In genomic region chr9:4788703-4789102, GRCh38 we compare ENCODE assay signal across 1 cellular context.
TF ChIP-seq lines count a peak whose summit lies in the region.

No MANE protein-coding gene starts in this region.

TF ChIP-seq in SK-N-SH, 30 proteins besides CTCF, POLR2A, EP300 and RAD21 (continued from another document):
- TF ChIP-seq REST (IDR thresholded peaks at IDR 0.05; ENCODE audit: low read depth, low read length) (no peak), MAX (IDR thresholded peaks at IDR 0.05; ENCODE audit: low read depth) (no peak), TAF1 (IDR thresholded peaks at IDR 0.05; ENCODE audit: borderline replicate concordance, low read depth, low read length) (no peak), FOSL2 (IDR thresholded peaks at IDR 0.05; ENCODE audit: borderline replicate concordance, low read depth) (no peak), GATA2 (CRISPR knock-in tag; IDR thresholded peaks at IDR 0.05) (no peak), MEF2A (IDR thresholded peaks at IDR 0.05; ENCODE audit: borderline replicate concordance, low read depth) (no peak), NFIC (IDR thresholded peaks at IDR 0.05; ENCODE audit: borderline replicate concordance) (no peak)
- TF ChIP-seq, protein P1, sequence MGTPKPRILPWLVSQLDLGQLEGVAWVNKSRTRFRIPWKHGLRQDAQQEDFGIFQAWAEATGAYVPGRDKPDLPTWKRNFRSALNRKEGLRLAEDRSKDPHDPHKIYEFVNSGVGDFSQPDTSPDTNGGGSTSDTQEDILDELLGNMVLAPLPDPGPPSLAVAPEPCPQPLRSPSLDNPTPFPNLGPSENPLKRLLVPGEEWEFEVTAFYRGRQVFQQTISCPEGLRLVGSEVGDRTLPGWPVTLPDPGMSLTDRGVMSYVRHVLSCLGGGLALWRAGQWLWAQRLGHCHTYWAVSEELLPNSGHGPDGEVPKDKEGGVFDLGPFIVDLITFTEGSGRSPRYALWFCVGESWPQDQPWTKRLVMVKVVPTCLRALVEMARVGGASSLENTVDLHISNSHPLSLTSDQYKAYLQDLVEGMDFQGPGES (IDR thresholded peaks at IDR 0.05; ENCODE audit: low read depth, low read length) = no peak
